21 cellular contexts compared by ENCODE assay signal in genomic region chr11:99376463-99376862, GRCh38.
"Had no signal": no experiment of that assay in that cellular context is flagged by ENCODE, and none has a peak within 500 bp of the region (broad histone marks: within the 10 kb centered on the region; RNA-seq: fewer than 3 reads in every experiment).

No MANE protein-coding gene starts in this region.

- H3K27me3 Mint-ChIP-seq: progenitor cell of endocrine pancreas; stimulated activated naive B cell treated with anti-CD40 and anti-IgM and Interleukin-4, amounts not matched to agents 10 μg/mL and 1 μg/mL and 100 μg/mL, for 72 hours; stimulated activated naive CD8-positive, alpha-beta T cell treated with anti-CD3 and anti-CD28 coated beads, Interleukin-15, Interleukin-2, amounts not matched to agents 100 ng/mL and 50 ng/mL, for 24 hours had no signal

- ATAC-seq: left ventricle myocardium superior; lower lobe of right lung; natural killer cell; stimulated activated naive B cell treated with anti-CD40 and anti-IgM and Interleukin-4, amounts not matched to agents 10 μg/mL and 1 μg/mL and 100 μg/mL, for 72 hours; upper lobe of right lung had no signal

- H3K9me3 ChIP-seq: lower lobe of right lung, pancreas, right lobe of liver, thoracic aorta, tibial nerve, upper lobe of right lung, vagina had no signal

- H3K36me3 ChIP-seq: lower lobe of right lung, pancreas, right lobe of liver, thoracic aorta, tibial nerve, upper lobe of right lung, vagina had no signal

- DNase-seq: cortex of kidney; effector CD4-positive, alpha-beta T cell; hypothalamus; immature natural killer cell; left ventricle myocardium superior; lower lobe of right lung; natural killer cell; occipital lobe; pancreas; right lobe of liver; small intestine; stimulated activated CD4-positive, alpha-beta T cell treated with anti-CD3 and anti-CD28 coated beads, Interleukin-15, amount 100 ng/mL, for 24 hours; stimulated activated CD4-positive, alpha-beta T cell treated with anti-CD3 and anti-CD28 coated beads, Interleukin-2, amount 100 ng/mL, for 48 hours; stimulated activated naive B cell treated with anti-CD40 and anti-IgM and Interleukin-4, amounts not matched to agents 10 μg/mL and 1 μg/mL and 100 μg/mL, for 72 hours; upper lobe of right lung had no signal

- H3K27me3 ChIP-seq: pancreas, right lobe of liver, tibial nerve, upper lobe of right lung, vagina had no signal

- H3K27ac Mint-ChIP-seq: immature natural killer cell; natural killer cell; progenitor cell of endocrine pancreas; stimulated activated naive B cell treated with anti-CD40 and anti-IgM and Interleukin-4, amounts not matched to agents 10 μg/mL and 1 μg/mL and 100 μg/mL, for 72 hours; stimulated activated naive CD8-positive, alpha-beta T cell treated with anti-CD3 and anti-CD28 coated beads, Interleukin-15, Interleukin-2, amounts not matched to agents 100 ng/mL and 50 ng/mL, for 24 hours had no signal

- H3K4me1 Mint-ChIP-seq: immature natural killer cell; natural killer cell; stimulated activated naive B cell treated with anti-CD40 and anti-IgM and Interleukin-4, amounts not matched to agents 10 μg/mL and 1 μg/mL and 100 μg/mL, for 72 hours had no signal

- H3K36me3 Mint-ChIP-seq: immature natural killer cell; stimulated activated naive B cell treated with anti-CD40 and anti-IgM and Interleukin-4, amounts not matched to agents 10 μg/mL and 1 μg/mL and 100 μg/mL, for 72 hours had no signal

- H3K4me3 Mint-ChIP-seq: immature natural killer cell; natural killer cell; stimulated activated naive B cell treated with anti-CD40 and anti-IgM and Interleukin-4, amounts not matched to agents 10 μg/mL and 1 μg/mL and 100 μg/mL, for 72 hours; stimulated activated naive CD8-positive, alpha-beta T cell treated with anti-CD3 and anti-CD28 coated beads, Interleukin-15, Interleukin-2, amounts not matched to agents 100 ng/mL and 50 ng/mL, for 24 hours had no signal

- H3K4me3 ChIP-seq: lower lobe of right lung, pancreas, right lobe of liver, thoracic aorta, tibial nerve, upper lobe of right lung, vagina had no signal

- H3K27ac ChIP-seq: lower lobe of right lung, pancreas, right lobe of liver, thoracic aorta, tibial nerve, upper lobe of right lung, vagina had no signal

- H3K4me1 ChIP-seq: lower lobe of right lung, pancreas, right lobe of liver, tibial nerve, upper lobe of right lung, vagina had no signal

- FAIRE-seq: keratinocyte, pancreas, small intestine had no signal
